Comparison of ENCODE assay signal across 8 cellular contexts in genomic region chr16:71412270-71413160, GRCh38. TPM values are rescaled to one million over a fixed set of nuclear protein-coding genes. Genes with fewer than 3 reads are reported as not detected.
DNase-seq lines count a peak whose midpoint lies in the region; ATAC-seq and TF ChIP-seq lines count a peak whose summit lies in the region.

No MANE protein-coding gene starts in this region.

- TF ChIP-seq CTCF in LNCAP (IDR thresholded peaks at IDR 0.05) (peak; percentile 82), thyroid gland (IDR thresholded peaks at IDR 0.05) (peak; percentile 67 to 91 (median 76))

- WGBS in thyroid gland, 2 donors = 6 to 9% methylated on average over 14 to 24 of the region's 24 CpGs

- no peaks in the 10 kb centered on the region for H3K9me3 ChIP-seq in thyroid gland

- ATAC-seq in Right ventricle myocardium inferior = peak; percentile 44

- H3K4me1 ChIP-seq in thyroid gland = peaks cover 0 to 5% of the 10 kb centered on the region in 2 donors

- H3K27ac ChIP-seq in thyroid gland = no peak overlapping the region

- intact Hi-C loops in Right ventricle myocardium inferior (cut with DNase I) (loop anchor here (1.0 to 10.0 kb wide), 2 partner anchors 87 to 202 kb away; no protein-coding TSS in a partner anchor), cardiac septum (cut with DNase I) (loop anchor here (1.0 to 2.0 kb wide), 2 partner anchors 87 to 198 kb away; no protein-coding TSS in a partner anchor), thyroid gland (cut with DNase I) (loop anchor here (2.0 to 5.0 kb wide), 2 partner anchors 90 to 198 kb away; no protein-coding TSS in a partner anchor)

- H3K4me3 ChIP-seq in thyroid gland (replicated peaks in 1 of 3) = no peak overlapping the region

- H3K36me3 ChIP-seq in thyroid gland = no peaks in the 10 kb centered on the region

- no peak for TF ChIP-seq POLR2A in thyroid gland (IDR thresholded peaks at IDR 0.05)

- DNase-seq in Right ventricle myocardium inferior (ENCODE audit: missing footprints) (no peak), cardiac septum (ENCODE audit: low spot score) (no peak), SHP77 (lab: John Stamatoyannopoulos, UW) (peak; percentile 63 to 69), germinal center (ENCODE audit: low spot score) (peak; percentile 76), non-pigmented ciliary epithelial cell (ENCODE audit: low read depth) (peak; percentile 26), thyroid gland (peak; percentile 59 to 73)
- DNase-seq in activated effector memory CD4-positive, alpha-beta T cell treated with anti-CD3 and anti-CD28 coated beads, Interleukin-2, amount 50 U/mL, for 16 hours = peak; percentile 82

- no peaks in the 10 kb centered on the region for H3K27me3 ChIP-seq in thyroid gland

RNA-seq across cellular contexts. Expression of gene TLE7, which starts 29.3 kb away (rescaled TPM):
- total RNA-seq in Right ventricle myocardium inferior (not detected), cardiac septum (not detected), thyroid gland (not detected)

RNA-seq across cellular contexts. Expression of gene ZNF23, which starts 49.5 kb away (rescaled TPM):
- total RNA-seq in Right ventricle myocardium inferior = 5.9 TPM
- total RNA-seq in cardiac septum = 5.9 TPM
- 10 to 100 TPM in 1 of 4 donors, 1 to 10 TPM in 3; 5.9 to 13.8 (median 9.5) TPM for total RNA-seq in thyroid gland

RNA-seq across cellular contexts. Expression of gene CALB2, which starts 54.0 kb away (rescaled TPM):
- total RNA-seq in Right ventricle myocardium inferior (1.7 TPM), cardiac septum (0.70 TPM), thyroid gland (under 1 TPM in 1 of 4 donors, not detected in 3; 0.81 TPM)

Comparison
In these comparisons a context has a peak if more than half of its experiments do, and no peak if none do; other contexts are left out.
1. DNase-seq: peak in SHP77 (2 of 2), activated effector memory CD4-positive, alpha-beta T cell treated with anti-CD3 and anti-CD28 coated beads, Interleukin-2, amount 50 U/mL, for 16 hours (single experiment), germinal center (single experiment), non-pigmented ciliary epithelial cell (single experiment) and thyroid gland (2 of 2); none in Right ventricle myocardium inferior (single experiment) and cardiac septum (single experiment).